ENCODE assay signal across 20 cellular contexts in the genomic region with DNA sequence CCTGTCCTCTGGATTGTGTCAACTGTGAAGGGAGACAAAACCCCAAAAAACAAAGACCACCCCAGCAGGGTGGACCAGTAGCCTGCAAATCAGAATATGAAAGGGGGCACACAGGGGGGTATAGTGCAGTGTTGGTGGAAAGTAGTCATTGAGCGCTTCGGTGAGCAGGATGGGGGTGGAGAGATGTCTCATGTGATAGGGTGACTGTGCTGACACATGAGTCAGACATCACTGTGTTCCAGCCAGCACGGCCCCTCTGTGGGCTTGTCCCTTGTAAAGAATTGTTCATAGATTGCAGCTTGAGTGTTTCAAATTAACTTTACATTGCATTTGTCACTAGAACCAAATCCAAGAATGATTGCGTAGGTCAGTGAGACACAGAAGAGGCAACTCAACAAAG. TPM values are rescaled to one million over a fixed set of nuclear protein-coding genes. Genes with fewer than 3 reads are reported as not detected.
DNase-seq lines count a peak whose midpoint lies in the region; FAIRE-seq and TF ChIP-seq lines count a peak whose summit lies in the region.
"Had no signal": no experiment of that assay in that cellular context is flagged by ENCODE, and none has a peak within 500 bp of the region (broad histone marks: within the 10 kb centered on the region; RNA-seq: fewer than 3 reads in every experiment).

No MANE protein-coding gene starts in this region.

- peak overlapping the region; percentile 32 for H3K27ac ChIP-seq in osteoblast (ENCODE audit: low read depth, low read length)
- H3K27ac ChIP-seq in ascending aorta, result no peak overlapping the region
- H3K27ac ChIP-seq: suprapubic skin had no signal

- H2AFZ ChIP-seq in osteoblast (ENCODE audit: low read length), result no peak overlapping the region

- no peak for FAIRE-seq in frontal cortex (lab: Jason Lieb, UNC)
- FAIRE-seq: GM12878, H1 had no signal

- peaks cover 26% of the 10 kb centered on the region for H3K36me3 Mint-ChIP-seq in chondrocyte (ENCODE audit: low read depth)

- H3K4me1 ChIP-seq in osteoblast (ENCODE audit: insufficient read depth, low read length), result no peaks in the 10 kb centered on the region
- H3K4me1 ChIP-seq in ascending aorta, result no peaks in the 10 kb centered on the region
- H3K4me1 ChIP-seq: suprapubic skin had no signal

- no peak overlapping the region for H3K4me2 ChIP-seq in osteoblast (ENCODE audit: insufficient read depth, low read length)

- peaks cover 12% of the 10 kb centered on the region for H3K4me1 Mint-ChIP-seq in chondrocyte (ENCODE audit: low read depth)

- H3K79me2 ChIP-seq in osteoblast (ENCODE audit: insufficient read depth, low read length), result peaks cover 7% of the 10 kb centered on the region

- H3K36me3 ChIP-seq in osteoblast (ENCODE audit: insufficient read depth, low read length) (peaks cover 8% of the 10 kb centered on the region), ascending aorta (peaks cover 16 to 21% of the 10 kb centered on the region in 2 donors)

- H3K27ac Mint-ChIP-seq in chondrocyte (ENCODE audit: unreplicated experiment), result peak overlapping the region; percentile 63
- H3K27ac Mint-ChIP-seq: activated naive CD4-positive, alpha-beta T cell treated with anti-CD3 and anti-CD28 coated beads, Interleukin-2, amount 50 U/mL, for 72 hours had no signal

- H4K20me1 ChIP-seq in osteoblast (ENCODE audit: insufficient read depth, low read length), result no peaks in the 10 kb centered on the region

- DNase-seq in EL (peak; percentile 36), OCI-M1 (lab: John Stamatoyannopoulos, UW) (peak; percentile 74), chondrocyte (ENCODE audit: low spot score) (no peak), osteoblast (ENCODE audit: insufficient read length, low spot score, missing footprints) (peak; percentile 43), NCI-H524 (lab: John Stamatoyannopoulos, UW) (no peak), ascending aorta (ENCODE audit: low spot score in 2 of 2) (no peak), frontal cortex (ENCODE audit: low spot score in 2 of 2) (no peak)
- DNase-seq: activated CD4-positive, CD25-positive, alpha-beta regulatory T cell; C1 segment of cervical spinal cord; mesendoderm; MM.1S; NCI-H187 treated with DMSO at 0.1 percent for 48 hours; NCI-H526 treated with DMSO at 0.1 percent for 48 hours; right cardiac atrium; SW 1271 had no signal

- intact Hi-C loops in ascending aorta (cut with DNase I), result no loop called here

- H3K4me3 Mint-ChIP-seq in chondrocyte (ENCODE audit: unreplicated experiment), result no peak overlapping the region
- H3K4me3 Mint-ChIP-seq: central memory CD8-positive, alpha-beta T cell had no signal

- H3K27me3 ChIP-seq in osteoblast (ENCODE audit: insufficient read depth, low read length), result no peaks in the 10 kb centered on the region
- no peaks in the 10 kb centered on the region for H3K27me3 ChIP-seq in ascending aorta
- H3K27me3 ChIP-seq: suprapubic skin had no signal

- no peaks in the 10 kb centered on the region for H3K27me3 Mint-ChIP-seq in chondrocyte (ENCODE audit: low read depth)
- H3K27me3 Mint-ChIP-seq: central memory CD8-positive, alpha-beta T cell had no signal

- H3K4me3 ChIP-seq in osteoblast (ENCODE audit: insufficient read depth, low read length), result no peak overlapping the region
- no peak overlapping the region for H3K4me3 ChIP-seq in ascending aorta
- H3K4me3 ChIP-seq: GM12878, suprapubic skin had no signal

- H3K9me3 ChIP-seq in osteoblast (ENCODE audit: low read depth, low read length) (no peaks in the 10 kb centered on the region), ascending aorta (peaks cover 3 to 73% of the 10 kb centered on the region in 2 donors)
- H3K9me3 ChIP-seq: suprapubic skin had no signal

- H3K9me3 Mint-ChIP-seq in chondrocyte (ENCODE audit: low read depth), result peaks cover 15% of the 10 kb centered on the region

- TF ChIP-seq CTCF in chondrocyte (IDR thresholded peaks at IDR 0.05) (no peak), osteoblast (IDR thresholded peaks at IDR 0.05; ENCODE audit: extremely low read depth, low read depth, low read length) (no peak), ascending aorta (IDR thresholded peaks at IDR 0.05) (no peak)

RNA-seq across cellular contexts. Expression of gene ZNF440, which starts 7.4 kb away (rescaled TPM):
- total RNA-seq in chondrocyte (8.2 to 11.6 TPM (median 8.4 TPM) in 3 replicates), osteoblast (10.6 and 11.2 TPM in 2 replicates), ascending aorta (1.1 TPM), frontal cortex (21.6 TPM)

RNA-seq across cellular contexts. Expression of gene ZNF491, which starts 23.2 kb away (rescaled TPM):
- total RNA-seq in chondrocyte (3.6 to 7.1 TPM (median 4.2 TPM) in 3 replicates), osteoblast (4.3 and 6.2 TPM in 2 replicates), ascending aorta (not detected), frontal cortex (17.1 TPM)

RNA-seq across cellular contexts. Expression of gene ZNF439, which starts 27.1 kb away (rescaled TPM):
- total RNA-seq in chondrocyte, result 1.1 to 5.7 TPM (median 4.9 TPM) in 3 replicates
- total RNA-seq in osteoblast, result 8.5 and 8.7 TPM in 2 replicates
- total RNA-seq in ascending aorta, result 2.3 TPM
- 38.3 TPM for total RNA-seq in frontal cortex
- total RNA-seq: H1 had no signal

RNA-seq across cellular contexts. Expression of gene ZNF441, which starts 54.7 kb away (rescaled TPM):
- total RNA-seq in chondrocyte (4.9 to 5.8 TPM (median 5.6 TPM) in 3 replicates), osteoblast (11.6 and 13.3 TPM in 2 replicates), ascending aorta (0.85 TPM), frontal cortex (38.3 TPM)

Comparison
In these comparisons a context has a peak if more than half of its experiments do, and no peak if none do; other contexts are left out.
1. DNase-seq: peak in EL (single experiment), OCI-M1 (single experiment) and osteoblast (single experiment); none in chondrocyte (single experiment), NCI-H524 (0 of 2), ascending aorta (0 of 2) and frontal cortex (0 of 2).